In genomic region chr1:33337994-33338494, GRCh38 we compare ENCODE assay signal across 10 cellular contexts. TPM values are rescaled to one million over a fixed set of nuclear protein-coding genes. Genes with fewer than 3 reads are reported as not detected.
DNase-seq lines count a peak whose midpoint lies in the region; ATAC-seq and TF ChIP-seq lines count a peak whose summit lies in the region.
"Had no signal": no experiment of that assay in that cellular context is flagged by ENCODE, and none has a peak within 500 bp of the region (broad histone marks: within the 10 kb centered on the region; RNA-seq: fewer than 3 reads in every experiment).

No MANE protein-coding gene starts in this region.

- CTCF ChIA-PET in HEK293 (lab: Yijun Ruan, JAX): interaction anchor here (0.6 to 2.6 kb wide), 2 partner anchors 42 to 1012 kb away, joined by 3 to 13 read pairs; no protein-coding TSS in a partner anchor

- DNase-seq in central memory CD8-positive, alpha-beta T cell (ENCODE audit: low spot score in 2 of 2): no peak
- no peak for DNase-seq in left lung
- no peak for DNase-seq in activated effector memory CD4-positive, alpha-beta T cell treated with anti-CD3 and anti-CD28 coated beads, Interleukin-2, amount 50 U/mL, for 16 hours
- DNase-seq: activated CD8-positive, alpha-beta T cell treated with anti-CD3 and anti-CD28 coated beads, Interleukin-2, amount 10 ng/mL, durations not matched to agents 7 days and 5 days; erythroblast had no signal

- no peaks in the 10 kb centered on the region for H3K27me3 Mint-ChIP-seq in central memory CD8-positive, alpha-beta T cell

- H3K9me3 ChIP-seq in HEK293 (ENCODE audit: control insufficient read depth, insufficient read depth, low read depth, low read length) (no peaks in the 10 kb centered on the region), left lung (no peaks in the 10 kb centered on the region), stomach smooth muscle (ENCODE audit: control insufficient read depth in 2 of 2, low read length in 2 of 2) (no peaks in the 10 kb centered on the region)

- H3K27ac ChIP-seq in HEK293 (ENCODE audit: extremely low read depth, low read depth, low read length) (no peak overlapping the region; the same call in 1 of the 2 replicates), left lung (peak overlapping the region; percentile 83 to 97), stomach smooth muscle (ENCODE audit: low read length) (peak overlapping the region; percentile 71)

- H3K9me3 Mint-ChIP-seq in central memory CD8-positive, alpha-beta T cell: no peaks in the 10 kb centered on the region

- POLR2A ChIA-PET in HEK293 (lab: Yijun Ruan, JAX): interaction anchor here (1.5 to 1.8 kb wide), 2 partner anchors 12 to 43 kb away, joined by 4 to 7 read pairs; no protein-coding TSS in a partner anchor

- H3K4me3 Mint-ChIP-seq in central memory CD8-positive, alpha-beta T cell: no peak overlapping the region
- H3K4me3 Mint-ChIP-seq: activated CD8-positive, alpha-beta T cell treated with anti-CD3 and anti-CD28 coated beads, Interleukin-2, amount 10 ng/mL, durations not matched to agents 7 days and 5 days had no signal

- peaks cover 6% of the 10 kb centered on the region for H3K36me3 Mint-ChIP-seq in central memory CD8-positive, alpha-beta T cell (ENCODE audit: insufficient read depth)

- TF ChIP-seq CTCF in HEK293 (tag by site-specific recombination; IDR thresholded peaks at IDR 0.05): no peak
- TF ChIP-seq CTCF in left lung (IDR thresholded peaks at IDR 0.05): no peak

- H3K27me3 ChIP-seq in left lung (no peaks in the 10 kb centered on the region), stomach smooth muscle (ENCODE audit: control insufficient read depth in 1 of 2, insufficient read depth in 2 of 2, low read length in 2 of 2) (no peaks in the 10 kb centered on the region)

- peaks cover 24% of the 10 kb centered on the region for H3K4me1 ChIP-seq in HEK293 (ENCODE audit: control insufficient read depth, insufficient read depth, low read length)
- peaks cover 67 to 100% of the 10 kb centered on the region in 2 donors for H3K4me1 ChIP-seq in left lung
- H3K4me1 ChIP-seq in stomach smooth muscle (ENCODE audit: control insufficient read depth, insufficient read depth, low read length): peaks cover 76% of the 10 kb centered on the region

- peaks cover 51% of the 10 kb centered on the region for H3K4me1 Mint-ChIP-seq in central memory CD8-positive, alpha-beta T cell

- peak overlapping the region in 1 of 2 donors; percentile 58 for H3K9ac ChIP-seq in stomach smooth muscle (ENCODE audit: low read length in 2 of 2)

- H3K4me3 ChIP-seq in HEK293 (ENCODE audit: low read depth, low read length) (no peak overlapping the region), left lung (peak overlapping the region in 1 of 2 donors; percentile 21), stomach smooth muscle (ENCODE audit: low read length in 2 of 2) (peak overlapping the region; percentile 25 to 54)

- H3K36me3 ChIP-seq in HEK293 (ENCODE audit: control insufficient read depth in 2 of 2, insufficient read depth in 1 of 2, low read length in 2 of 2) (peaks cover 0 to 42% of the 10 kb centered on the region in 2 experiments; a peak in 2 of 3 replicates), left lung (peaks cover 0 to 38% of the 10 kb centered on the region in 2 donors), stomach smooth muscle (ENCODE audit: control insufficient read depth in 2 of 2, insufficient read depth in 2 of 2, low read length in 2 of 2) (peaks cover 2 to 3% of the 10 kb centered on the region in 2 donors)

- H3K27ac Mint-ChIP-seq in central memory CD8-positive, alpha-beta T cell (ENCODE audit: low read depth): peak overlapping the region; percentile 26
- H3K27ac Mint-ChIP-seq: activated CD8-positive, alpha-beta T cell treated with anti-CD3 and anti-CD28 coated beads, Interleukin-2, amount 10 ng/mL, durations not matched to agents 7 days and 5 days had no signal

- ATAC-seq in central memory CD8-positive, alpha-beta T cell (replicated peaks; ENCODE audit: extremely low read depth, poor library complexity, severe bottlenecking): no peak
- ATAC-seq in left lung (no peak), GM18873 (IDR thresholded peaks at IDR 0.05; ENCODE audit: low FRiP score, unreplicated experiment) (no peak), GM18519 (IDR thresholded peaks at IDR 0.05; ENCODE audit: low FRiP score, unreplicated experiment) (no peak), GM19397 (IDR thresholded peaks at IDR 0.05; ENCODE audit: unreplicated experiment) (no peak)
- ATAC-seq: activated CD8-positive, alpha-beta T cell treated with anti-CD3 and anti-CD28 coated beads, Interleukin-2, amount 10 ng/mL, durations not matched to agents 7 days and 5 days had no signal

- intact Hi-C loops in left lung (cut with DNase I): no loop called here

TF ChIP-seq in HEK293, 187 proteins besides CTCF, POLR2A, EP300 and RAD21:
- TF ChIP-seq PRDM10 (tag by site-specific recombination; IDR thresholded peaks at IDR 0.05): peak; percentile 63; the same call in 1 of the 2 replicates
- no peak for TF ChIP-seq ZNF138 (tag by site-specific recombination; IDR thresholded peaks at IDR 0.05; ENCODE audit: borderline replicate concordance)
- no peak for TF ChIP-seq KLF10 (tag by site-specific recombination; IDR thresholded peaks at IDR 0.05)
- TF ChIP-seq PRDM4 (tag by site-specific recombination; IDR thresholded peaks at IDR 0.05): peak; percentile 80

RNA-seq across cellular contexts. Expression of gene A3GALT2, which starts 17.1 kb away (rescaled TPM):
- not detected for total RNA-seq in left lung
- total RNA-seq: activated CD8-positive, alpha-beta T cell treated with anti-CD3 and anti-CD28 coated beads, Interleukin-2, amount 10 ng/mL, durations not matched to agents 7 days and 5 days had no signal
